Comparison of ENCODE assay signal across 15 cellular contexts in genomic region chr3:127714151-127714571, GRCh38. TPM values are rescaled to one million over a fixed set of nuclear protein-coding genes. Genes with fewer than 3 reads are reported as not detected.
A peak's percentile ranks its signal among the peaks of the same experiment; 100 is the strongest.
DNase-seq lines count a peak whose midpoint lies in the region; ATAC-seq and TF ChIP-seq lines count a peak whose summit lies in the region.
"Had no signal": no experiment of that assay in that cellular context is flagged by ENCODE, and none has a peak within 500 bp of the region (broad histone marks: within the 10 kb centered on the region; RNA-seq: fewer than 3 reads in every experiment).

No MANE protein-coding gene starts in this region.

- ATAC-seq in upper lobe of left lung (ENCODE audit: low FRiP score in 2 of 2), result no peak
- ATAC-seq in HG03045 (IDR thresholded peaks at IDR 0.05; ENCODE audit: unreplicated experiment), result no peak
- no peak for ATAC-seq in HG02798 (IDR thresholded peaks at IDR 0.05; ENCODE audit: poor library complexity, unreplicated experiment)

- DNase-seq in activated effector memory CD4-positive, alpha-beta T cell treated with anti-CD3 and anti-CD28 coated beads, Interleukin-2, amount 50 U/mL, for 16 hours, result peak; percentile 31
- no peak for DNase-seq in activated effector memory CD4-positive, alpha-beta T cell treated with Interleukin-2 at 50 U/mL for 16 hours
- DNase-seq in dorsolateral prefrontal cortex (peak in 3 of 10 donors; percentile 22 to 30 (median 28)), lung microvascular endothelial cell (ENCODE audit: low read depth in 2 of 2) (peak; percentile 46 to 62), upper lobe of left lung (no peak), GM10266 (ENCODE audit: extremely low spot score) (no peak)
- DNase-seq: activated CD4-positive, alpha-beta T cell treated with anti-CD3 and anti-CD28 coated beads, Interleukin-2, amount 10 ng/mL, durations not matched to agents 7 days and 5 days; foreskin melanocyte; GOT3; mesenchymal stem cell had no signal

- H3K4me3 ChIP-seq in dorsolateral prefrontal cortex (no peak overlapping the region), upper lobe of left lung (no peak overlapping the region)
- H3K4me3 ChIP-seq: SJSA1, vagina had no signal

- TF ChIP-seq EP300 in upper lobe of left lung (IDR thresholded peaks at IDR 0.05), result no peak

- no peaks in the 10 kb centered on the region for H3K27me3 ChIP-seq in dorsolateral prefrontal cortex
- H3K27me3 ChIP-seq in upper lobe of left lung, result no peaks in the 10 kb centered on the region
- H3K27me3 ChIP-seq: neutrophil, SJSA1, vagina had no signal

- H3K27ac ChIP-seq in dorsolateral prefrontal cortex (peak overlapping the region in 43 of 59 donors; percentile 2 to 91 (median 55)), upper lobe of left lung (peak overlapping the region in 3 of 4 donors; percentile 1 to 49 (median 16))
- H3K27ac ChIP-seq: neutrophil, SJSA1, vagina had no signal

- no peaks in the 10 kb centered on the region for H3K36me3 ChIP-seq in upper lobe of left lung
- H3K36me3 ChIP-seq: vagina had no signal

- peaks cover 20 to 33% (median 23%) of the 10 kb centered on the region in 4 donors for H3K4me1 ChIP-seq in upper lobe of left lung

- TF ChIP-seq CTCF in dorsolateral prefrontal cortex (IDR thresholded peaks at IDR 0.05 in 54 of 56, conservative IDR thresholded peaks at IDR 0.05 in 2 of 56; ENCODE audit: low read depth in 1 of 56, partially characterized antibody in 56 of 56) (no peak), upper lobe of left lung (IDR thresholded peaks at IDR 0.05) (no peak), GM10266 (IDR thresholded peaks at IDR 0.05; ENCODE audit: control insufficient read depth, insufficient read depth, low read depth, missing control alignments) (no peak)

- intact Hi-C loops in dorsolateral prefrontal cortex (cut with DNase I), result no loop called here

- H3K9me3 ChIP-seq in upper lobe of left lung, result no peaks in the 10 kb centered on the region
- H3K9me3 ChIP-seq: neutrophil, SJSA1, vagina had no signal

- 46 to 55% methylated on average over 10 of the region's 10 CpGs for WGBS in upper lobe of left lung, 2 donors

- TF ChIP-seq POLR2A in upper lobe of left lung (IDR thresholded peaks at IDR 0.05), result no peak

RNA-seq across cellular contexts. Expression of gene ABTB1, which starts 41.4 kb away (rescaled TPM):
- total RNA-seq in dorsolateral prefrontal cortex, result 100 to 1,000 TPM in 24 of 120 experiments, 10 to 100 TPM in 96; 63.6 to 129 (median 87.7) TPM
- total RNA-seq in lung microvascular endothelial cell, result 5.7 and 8.5 TPM in 2 replicates
- total RNA-seq in upper lobe of left lung, result 100 to 1,000 TPM in 2 of 6 donors, 10 to 100 TPM in 4; 28.0 to 262 (median 65.8) TPM

Comparison
In these comparisons a context has a peak if more than half of its experiments do, and no peak if none do; other contexts are left out.
1. DNase-seq: peak in activated effector memory CD4-positive, alpha-beta T cell treated with anti-CD3 and anti-CD28 coated beads, Interleukin-2, amount 50 U/mL, for 16 hours (single experiment) and lung microvascular endothelial cell (2 of 2); none in activated effector memory CD4-positive, alpha-beta T cell treated with Interleukin-2 at 50 U/mL for 16 hours (single experiment), upper lobe of left lung (0 of 2) and GM10266 (single experiment).